In the genomic region with DNA sequence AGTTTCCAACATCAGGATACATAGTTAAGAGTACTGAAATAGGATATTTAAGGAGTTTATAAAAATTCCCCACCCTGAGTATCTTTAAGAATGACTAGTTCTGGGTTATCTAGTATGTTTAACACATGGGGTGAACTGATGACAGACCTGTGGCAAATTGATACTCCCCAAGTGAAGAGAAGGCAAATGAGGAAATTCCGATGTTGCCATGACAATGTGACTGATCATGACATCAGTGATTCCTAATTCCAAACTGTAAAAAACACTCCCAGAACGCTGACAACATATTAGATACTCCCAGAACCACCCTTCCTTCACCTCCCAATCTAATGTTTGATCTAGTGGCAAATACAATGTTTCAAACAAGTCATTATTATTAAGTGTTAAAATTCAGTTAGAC, we compare ENCODE assay signal across 21 cellular contexts.
DNase-seq lines count a peak whose midpoint lies in the region; ATAC-seq lines count a peak whose summit lies in the region.
"Had no signal": no experiment of that assay in that cellular context is flagged by ENCODE, and none has a peak within 500 bp of the region (broad histone marks: within the 10 kb centered on the region; RNA-seq: fewer than 3 reads in every experiment).

No MANE protein-coding gene starts in this region.

- no peak overlapping the region for H3K4me3 Mint-ChIP-seq in activated T-cell treated with anti-CD3 and anti-CD28 coated beads, Interleukin-2, amount 50 U/mL, for 4 hours
- H3K4me3 Mint-ChIP-seq: dendritic cell treated with granulocyte-macrophage colony-stimulating factor and Interleukin-4, amounts not matched to agents 40 ng/mL and 50 ng/mL, for 4 days; mesothelial cell of epicardium; neural crest cell; type B pancreatic cell had no signal

- no peaks in the 10 kb centered on the region for H3K27me3 Mint-ChIP-seq in activated T-cell treated with anti-CD3 and anti-CD28 coated beads, Interleukin-2, amount 50 U/mL, for 4 hours (ENCODE audit: low read depth)
- H3K27me3 Mint-ChIP-seq: dendritic cell treated with granulocyte-macrophage colony-stimulating factor and Interleukin-4, amounts not matched to agents 40 ng/mL and 50 ng/mL, for 4 days; type B pancreatic cell had no signal

- H3K4me1 Mint-ChIP-seq in activated T-cell treated with anti-CD3 and anti-CD28 coated beads, Interleukin-2, amount 50 U/mL, for 4 hours (ENCODE audit: low read depth), result peaks cover 73% of the 10 kb centered on the region

- H3K36me3 Mint-ChIP-seq in activated T-cell treated with anti-CD3 and anti-CD28 coated beads, Interleukin-2, amount 50 U/mL, for 4 hours (ENCODE audit: insufficient read depth), result peaks cover 2% of the 10 kb centered on the region
- H3K36me3 Mint-ChIP-seq: mesothelial cell of epicardium had no signal

- ATAC-seq in activated T-cell treated with anti-CD3 and anti-CD28 coated beads, Interleukin-2, amount 50 U/mL, for 4 hours, result no peak
- ATAC-seq: esophagus mucosa had no signal

- no peaks in the 10 kb centered on the region for H3K9me3 Mint-ChIP-seq in activated T-cell treated with anti-CD3 and anti-CD28 coated beads, Interleukin-2, amount 50 U/mL, for 4 hours
- H3K9me3 Mint-ChIP-seq: dendritic cell treated with granulocyte-macrophage colony-stimulating factor and Interleukin-4, amounts not matched to agents 40 ng/mL and 50 ng/mL, for 4 days; mesothelial cell of epicardium; neural crest cell; type B pancreatic cell had no signal

- H3K27ac ChIP-seq in substantia nigra (ENCODE audit: low read depth, low read length, poor library complexity, severe bottlenecking), result no peak overlapping the region
- H3K27ac ChIP-seq: C4-2B, hepatocyte had no signal

- DNase-seq in ELR (ENCODE audit: low read depth) (peak; percentile 89), LHCN-M2 (ENCODE audit: low read depth) (peak; percentile 81), dermis blood vessel endothelial cell (peak; percentile 56), kidney tubule cell (ENCODE audit: low spot score) (peak; percentile 59), substantia nigra (lab: John Stamatoyannopoulos, UW) (no peak)
- no peak for DNase-seq in activated T-cell treated with anti-CD3 and anti-CD28 coated beads, Interleukin-2, amount 50 U/mL, for 4 hours
- DNase-seq in stimulated activated CD4-positive, alpha-beta T cell treated with anti-CD3 and anti-CD28 coated beads, Interleukin-1b, Interleukin-23, amount 100 ng/mL, for 48 hours, result no peak
- no peak for DNase-seq in stimulated activated CD4-positive, alpha-beta T cell treated with anti-CD3 and anti-CD28 coated beads, Interleukin-2, amount 100 ng/mL, for 48 hours
- DNase-seq: activated naive CD4-positive, alpha-beta T cell; kidney glomerular epithelial cell; MV-4-11; NCI-H526 treated with DMSO at 0.1 percent for 48 hours; stimulated activated naive CD4-positive, alpha-beta T cell; T1000 had no signal

Comparison
In these comparisons a context has a peak if more than half of its experiments do, and no peak if none do; other contexts are left out.
1. DNase-seq: peak in ELR (single experiment), LHCN-M2 (single experiment), dermis blood vessel endothelial cell (single experiment) and kidney tubule cell (single experiment); none in activated T-cell treated with anti-CD3 and anti-CD28 coated beads, Interleukin-2, amount 50 U/mL, for 4 hours (single experiment), stimulated activated CD4-positive, alpha-beta T cell treated with anti-CD3 and anti-CD28 coated beads, Interleukin-1b, Interleukin-23, amount 100 ng/mL, for 48 hours (single experiment), stimulated activated CD4-positive, alpha-beta T cell treated with anti-CD3 and anti-CD28 coated beads, Interleukin-2, amount 100 ng/mL, for 48 hours (0 of 2) and substantia nigra (0 of 49).